In genomic region chr11:65899356-65900124, GRCh38 we compare ENCODE assay signal across 1 cellular context.
TF ChIP-seq lines count a peak whose summit lies in the region.

No MANE protein-coding gene starts in this region.

TF ChIP-seq in K562, 482 proteins besides CTCF, POLR2A, EP300 and RAD21 (continued from another document and continues in another):
- TF ChIP-seq ZNF318 (IDR thresholded peaks at IDR 0.05; ENCODE audit: borderline replicate concordance in 1 of 2, low read depth in 1 of 2) = peak in 1 of 2 experiments; percentile 57; a peak in 2 of 4 replicates
- TF ChIP-seq SMC3 (conservative IDR thresholded peaks at IDR 0.05; ENCODE audit: insufficient read depth, low read depth, low read length) = no peak
- peak; percentile 100 for TF ChIP-seq RBM14 (IDR thresholded peaks at IDR 0.05; ENCODE audit: borderline replicate concordance, insufficient read depth, low read depth, low read length)
- peak; percentile 14; the same call in 1 of the 2 replicates for TF ChIP-seq ZNF212 (CRISPR knock-in tag; IDR thresholded peaks at IDR 0.05)
- no peak for TF ChIP-seq HMBOX1 (IDR thresholded peaks at IDR 0.05)
- no peak for TF ChIP-seq ZNF408 (CRISPR knock-in tag; IDR thresholded peaks at IDR 0.05; ENCODE audit: low read depth)
- peak; percentile 52 for TF ChIP-seq NCOR1 (IDR thresholded peaks at IDR 0.05)
- TF ChIP-seq PHF20 (IDR thresholded peaks at IDR 0.05; ENCODE audit: partially characterized antibody) = no peak
- TF ChIP-seq AFF4 (CRISPR knock-in tag; IDR thresholded peaks at IDR 0.05) = peak; percentile 95
- peak; percentile 95 for TF ChIP-seq JUN (IDR thresholded peaks at IDR 0.05; ENCODE audit: borderline replicate concordance, low read depth, low read length)
- 0 out of 2 replicates have a peak, but pooled peaks have one; percentile 92 for TF ChIP-seq JUN (CRISPR knock-in tag; IDR thresholded peaks at IDR 0.05; ENCODE audit: borderline replicate concordance)
- peak; percentile 81; the same call in 1 of the 2 replicates for TF ChIP-seq GABPB1 (CRISPR knock-in tag; IDR thresholded peaks at IDR 0.05)
- peak; percentile 28 for TF ChIP-seq POLR2B (IDR thresholded peaks at IDR 0.05; ENCODE audit: low read depth, partially characterized antibody)
- TF ChIP-seq SIRT6 (IDR thresholded peaks at IDR 0.05; ENCODE audit: low read depth, low read length) = peak; percentile 17
- peak; percentile 66 for TF ChIP-seq SMARCA4 (IDR thresholded peaks at IDR 0.05)
- TF ChIP-seq SIN3B (IDR thresholded peaks at IDR 0.05; ENCODE audit: low read depth) = no peak
- no peak for TF ChIP-seq YBX1 (IDR thresholded peaks at IDR 0.05)
- 0 out of 2 replicates have a peak, but pooled peaks have one; percentile 52 for TF ChIP-seq ZNF311 (CRISPR knock-in tag; IDR thresholded peaks at IDR 0.05)
- TF ChIP-seq HDAC1 (IDR thresholded peaks at IDR 0.05) = peak in 1 of 2 experiments; percentile 90; a peak in 2 of 4 replicates
- no peak for TF ChIP-seq BRF1 (IDR thresholded peaks at IDR 0.05; ENCODE audit: borderline replicate concordance, extremely low read depth, insufficient read length)
- no peak for TF ChIP-seq SIX5 (IDR thresholded peaks at IDR 0.05; ENCODE audit: borderline replicate concordance in 1 of 2, insufficient read depth in 1 of 2, low read depth in 1 of 2, low read length in 2 of 2)
- no peak for TF ChIP-seq PTRF (tag; IDR thresholded peaks at IDR 0.05)
- no peak for TF ChIP-seq OTX1 (CRISPR knock-in tag; IDR thresholded peaks at IDR 0.05)
- peak in 1 of 2 experiments; percentile 70; a peak in 3 of 4 replicates for TF ChIP-seq NONO (IDR thresholded peaks at IDR 0.05; ENCODE audit: low read depth in 2 of 2, low read length in 1 of 2)
- TF ChIP-seq ZNF740 (CRISPR knock-in tag; IDR thresholded peaks at IDR 0.05) = peak; percentile 79
- TF ChIP-seq ZNF740 (tag; IDR thresholded peaks at IDR 0.05) = no peak
- peak; percentile 87; the same call in 1 of the 2 replicates for TF ChIP-seq XRCC5 (IDR thresholded peaks at IDR 0.05; ENCODE audit: low read depth, low read length)
- peak; percentile 68 for TF ChIP-seq HDAC2 (IDR thresholded peaks at IDR 0.05)
- peak; percentile 22; the same call in 1 of the 2 replicates for TF ChIP-seq CHD2 (IDR thresholded peaks at IDR 0.05; ENCODE audit: low read depth, low read length)
- TF ChIP-seq MIER1 (IDR thresholded peaks at IDR 0.05; ENCODE audit: low read depth) = 0 out of 2 replicates have a peak, but pooled peaks have one; percentile 39
- TF ChIP-seq BRD9 (IDR thresholded peaks at IDR 0.05; ENCODE audit: low read depth, partially characterized antibody) = peak; percentile 34
- peak; percentile 66 for TF ChIP-seq CREM (IDR thresholded peaks at IDR 0.05; ENCODE audit: low read depth)
- no peak for TF ChIP-seq SAFB (IDR thresholded peaks at IDR 0.05; ENCODE audit: borderline replicate concordance, low read depth, low read length)
- 0 out of 2 replicates have a peak, but pooled peaks have one; percentile 35 for TF ChIP-seq TARDBP (IDR thresholded peaks at IDR 0.05)
- no peak for TF ChIP-seq CHCHD3 (CRISPR knock-in tag; IDR thresholded peaks at IDR 0.05)
- TF ChIP-seq PRPF4 (IDR thresholded peaks at IDR 0.05; ENCODE audit: insufficient read depth, low read depth, low read length, poor library complexity, severe bottlenecking) = peak; percentile 99
- TF ChIP-seq ZNF436 (CRISPR knock-in tag; IDR thresholded peaks at IDR 0.05) = no peak
- TF ChIP-seq TAF15 (IDR thresholded peaks at IDR 0.05; ENCODE audit: low read depth, low read length) = peak; percentile 29; the same call in 1 of the 2 replicates
- 0 out of 2 replicates have a peak, but pooled peaks have one; percentile 28 for TF ChIP-seq NR4A1 (CRISPR knock-in tag; IDR thresholded peaks at IDR 0.05)
- peak; percentile 79; the same call in 1 of the 2 replicates for TF ChIP-seq NR4A1 (tag; IDR thresholded peaks at IDR 0.05)
- no peak; the same call in 1 of the 2 replicates for TF ChIP-seq ZNF511 (CRISPR knock-in tag; IDR thresholded peaks at IDR 0.05)
- TF ChIP-seq TEAD2 (tag; IDR thresholded peaks at IDR 0.05) = no peak
- TF ChIP-seq CSDE1 (IDR thresholded peaks at IDR 0.05) = no peak
- TF ChIP-seq KDM5B (IDR thresholded peaks at IDR 0.05; ENCODE audit: insufficient replicate concordance, low read depth, low read length) = peak; percentile 62
- TF ChIP-seq MITF (IDR thresholded peaks at IDR 0.05) = no peak; the same call in 1 of the 2 replicates
- TF ChIP-seq NCOA1 (IDR thresholded peaks at IDR 0.05; ENCODE audit: low read depth) = no peak
- TF ChIP-seq SIN3A (IDR thresholded peaks at IDR 0.05; ENCODE audit: borderline replicate concordance in 2 of 2, control insufficient read depth in 1 of 2, low read depth in 2 of 2, low read length in 2 of 2) = peak; percentile 33 to 57; a peak in 2 of 4 replicates
- TF ChIP-seq SP1 (CRISPR knock-in tag; IDR thresholded peaks at IDR 0.05) = peak; percentile 74
- TF ChIP-seq MAFK (IDR thresholded peaks at IDR 0.05; ENCODE audit: low read length) = peak; percentile 77
- TF ChIP-seq KLF13 (tag; IDR thresholded peaks at IDR 0.05; ENCODE audit: borderline replicate concordance, low read depth) = peak; percentile 39; the same call in 1 of the 2 replicates
- TF ChIP-seq SOX6 (IDR thresholded peaks at IDR 0.05) = no peak; the same call in 1 of the 2 replicates
- TF ChIP-seq BDP1 (IDR thresholded peaks at IDR 0.05; ENCODE audit: insufficient read depth, insufficient read length) = no peak
- no peak for TF ChIP-seq EZH2 (IDR thresholded peaks at IDR 0.05; ENCODE audit: borderline replicate concordance, low read depth, low read length)
- peak; percentile 47; the same call in 1 of the 2 replicates for TF ChIP-seq USF2 (CRISPR knock-in tag; IDR thresholded peaks at IDR 0.05)
- TF ChIP-seq TBP (optimal IDR thresholded peaks at IDR 0.05; ENCODE audit: low read depth, low read length) = no peak
- TF ChIP-seq HLTF (IDR thresholded peaks at IDR 0.05) = no peak
- no peak for TF ChIP-seq SMARCA5 (IDR thresholded peaks at IDR 0.05)
